Comparison of ENCODE assay signal across 13 cellular contexts in the genomic region with DNA sequence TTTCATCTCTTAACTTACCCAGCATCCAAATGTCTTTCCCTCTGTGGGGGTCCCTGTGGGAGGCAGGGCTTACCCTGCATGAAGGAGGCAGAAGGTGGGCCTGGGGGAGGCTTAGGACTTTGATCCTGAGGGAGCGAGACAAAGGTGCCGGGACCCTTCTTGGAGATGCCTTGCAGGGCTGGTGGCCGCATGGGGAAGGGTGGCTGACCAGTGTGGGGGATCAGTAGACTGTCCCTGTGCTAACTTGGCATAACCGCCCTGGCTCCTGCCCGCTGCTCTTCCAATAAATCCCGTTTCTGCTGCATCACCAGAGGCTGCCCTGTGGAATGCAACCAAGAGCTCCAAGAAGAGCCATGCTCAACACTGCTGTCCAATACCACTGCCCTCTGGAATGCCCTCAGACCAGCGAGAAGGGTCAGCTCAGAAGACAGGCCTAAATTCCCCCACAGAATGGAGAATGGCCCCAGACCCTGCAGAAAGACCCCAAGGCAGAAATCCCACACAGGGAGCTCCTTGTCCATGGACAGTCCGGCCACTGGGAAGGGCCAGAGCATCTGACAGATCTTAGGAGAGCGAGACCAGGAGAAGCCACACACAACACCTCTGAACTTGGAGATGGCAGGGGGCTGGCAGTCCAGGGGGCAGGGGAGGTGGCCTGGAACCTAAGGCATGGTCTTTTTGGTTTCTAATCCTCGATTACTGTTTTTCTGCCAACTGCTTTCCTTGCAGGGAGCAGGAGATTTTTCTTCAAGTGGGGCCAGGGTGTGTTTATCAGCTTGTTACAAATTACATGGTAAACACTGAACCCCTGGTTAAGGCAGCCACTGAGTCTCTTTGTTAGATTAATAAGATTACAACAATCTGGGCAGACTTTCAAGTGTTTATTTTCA. TPM values are rescaled to one million over a fixed set of nuclear protein-coding genes. Genes with fewer than 3 reads are reported as not detected.
DNase-seq lines count a peak whose midpoint lies in the region; ATAC-seq and TF ChIP-seq lines count a peak whose summit lies in the region.
"Had no signal": no experiment of that assay in that cellular context is flagged by ENCODE, and none has a peak within 500 bp of the region (broad histone marks: within the 10 kb centered on the region; RNA-seq: fewer than 3 reads in every experiment).

No MANE protein-coding gene starts in this region.

- no peak for DNase-seq in activated CD4-positive, alpha-beta T cell treated with anti-CD3 and anti-CD28 coated beads, Interleukin-2, amount 10 ng/mL, durations not matched to agents 7 days and 5 days
- DNase-seq in activated CD4-positive, alpha-beta T cell treated with anti-CD3 and anti-CD28 coated beads for 1 hour, result no peak
- DNase-seq in T-helper 17 cell (no peak), endodermal cell (peak; percentile 45), NCI-H1694 (lab: John Stamatoyannopoulos, UW) (no peak), GM19238 (ENCODE audit: insufficient read length, low spot score) (no peak)
- no peak for DNase-seq in stimulated activated naive CD8-positive, alpha-beta T cell treated with anti-CD3 and anti-CD28 coated beads, Interleukin-15, amount 100 ng/mL, for 72 hours
- DNase-seq: gastrocnemius medialis; NCI-H1417; stimulated activated naive B cell treated with anti-CD40 and anti-IgM and Interleukin-4, amounts not matched to agents 10 μg/mL and 1 μg/mL and 100 μg/mL, for 72 hours had no signal

- WGBS in endodermal cell (ENCODE audit: insufficient coverage in 1 of 2, insufficient read length in 1 of 2), 2 experiments, result 90 to 91% methylated on average over 6 to 10 of the region's 10 CpGs

- peaks cover 52% of the 10 kb centered on the region for H3K4me1 Mint-ChIP-seq in activated CD4-positive, alpha-beta T cell treated with anti-CD3 and anti-CD28 coated beads, Interleukin-2, amount 10 ng/mL, durations not matched to agents 7 days and 5 days
- H3K4me1 Mint-ChIP-seq in T-helper 17 cell, result peaks cover 30% of the 10 kb centered on the region
- H3K4me1 Mint-ChIP-seq in endodermal cell, result peaks cover 54% of the 10 kb centered on the region
- H3K4me1 Mint-ChIP-seq in stimulated activated naive CD8-positive, alpha-beta T cell treated with anti-CD3 and anti-CD28 coated beads, Interleukin-15, amount 100 ng/mL, for 72 hours, result peaks cover 87% of the 10 kb centered on the region

- H3K9me3 Mint-ChIP-seq in activated CD4-positive, alpha-beta T cell treated with anti-CD3 and anti-CD28 coated beads, Interleukin-2, amount 10 ng/mL, durations not matched to agents 7 days and 5 days, result no peaks in the 10 kb centered on the region
- H3K9me3 Mint-ChIP-seq in endodermal cell, result peaks cover 12% of the 10 kb centered on the region
- H3K9me3 Mint-ChIP-seq in stimulated activated naive CD8-positive, alpha-beta T cell treated with anti-CD3 and anti-CD28 coated beads, Interleukin-15, amount 100 ng/mL, for 72 hours, result no peaks in the 10 kb centered on the region
- H3K9me3 Mint-ChIP-seq: stimulated activated naive B cell treated with anti-CD40 and anti-IgM and Interleukin-4, amounts not matched to agents 10 μg/mL and 1 μg/mL and 100 μg/mL, for 72 hours had no signal

- CTCF ChIA-PET in activated CD4-positive, alpha-beta T cell treated with anti-CD3 and anti-CD28 coated beads, Interleukin-2, amount 10 ng/mL, durations not matched to agents 7 days and 5 days (lab: Charles Lee), result interaction anchor here (1.2 to 2.4 kb wide), 3 partner anchors 9 to 134 kb away, joined by 6 to 14 read pairs (median 8); no protein-coding TSS in a partner anchor

- H3K4me3 Mint-ChIP-seq in activated CD4-positive, alpha-beta T cell treated with anti-CD3 and anti-CD28 coated beads, Interleukin-2, amount 10 ng/mL, durations not matched to agents 7 days and 5 days, result no peak overlapping the region
- peak overlapping the region; percentile 59 for H3K4me3 Mint-ChIP-seq in T-helper 17 cell
- no peak overlapping the region for H3K4me3 Mint-ChIP-seq in endodermal cell
- peak overlapping the region; percentile 78 for H3K4me3 Mint-ChIP-seq in stimulated activated naive CD8-positive, alpha-beta T cell treated with anti-CD3 and anti-CD28 coated beads, Interleukin-15, amount 100 ng/mL, for 72 hours
- H3K4me3 Mint-ChIP-seq: stimulated activated naive B cell treated with anti-CD40 and anti-IgM and Interleukin-4, amounts not matched to agents 10 μg/mL and 1 μg/mL and 100 μg/mL, for 72 hours had no signal

- H3K36me3 ChIP-seq in endodermal cell (ENCODE audit: control insufficient read depth, insufficient read depth, low read length), result peaks cover 27% of the 10 kb centered on the region
- H3K36me3 ChIP-seq: gastrocnemius medialis had no signal

- H3K27me3 ChIP-seq in endodermal cell (ENCODE audit: control insufficient read depth, insufficient read depth, low read length, poor library complexity, severe bottlenecking), result no peaks in the 10 kb centered on the region

- no peaks in the 10 kb centered on the region for H3K27me3 Mint-ChIP-seq in activated CD4-positive, alpha-beta T cell treated with anti-CD3 and anti-CD28 coated beads, Interleukin-2, amount 10 ng/mL, durations not matched to agents 7 days and 5 days
- H3K27me3 Mint-ChIP-seq in T-helper 17 cell (no peaks in the 10 kb centered on the region), endodermal cell (ENCODE audit: insufficient read depth) (peaks cover 21% of the 10 kb centered on the region)
- no peaks in the 10 kb centered on the region for H3K27me3 Mint-ChIP-seq in stimulated activated naive CD8-positive, alpha-beta T cell treated with anti-CD3 and anti-CD28 coated beads, Interleukin-15, amount 100 ng/mL, for 72 hours

- H3K4me3 ChIP-seq in endodermal cell (ENCODE audit: low read length), result no peak overlapping the region
- H3K4me3 ChIP-seq: gastrocnemius medialis had no signal

- peak overlapping the region; percentile 99 for H3K27ac Mint-ChIP-seq in activated CD4-positive, alpha-beta T cell treated with anti-CD3 and anti-CD28 coated beads, Interleukin-2, amount 10 ng/mL, durations not matched to agents 7 days and 5 days
- H3K27ac Mint-ChIP-seq in T-helper 17 cell, result peak overlapping the region; percentile 95
- no peak overlapping the region for H3K27ac Mint-ChIP-seq in endodermal cell
- peak overlapping the region; percentile 93 to 96 for H3K27ac Mint-ChIP-seq in stimulated activated naive CD8-positive, alpha-beta T cell treated with anti-CD3 and anti-CD28 coated beads, Interleukin-15, amount 100 ng/mL, for 72 hours

- H3K9ac ChIP-seq in endodermal cell (ENCODE audit: extremely low read depth, low read length, poor library complexity, severe bottlenecking), result no peak overlapping the region

- ATAC-seq in T-helper 17 cell (no peak), esophagus mucosa (no peak)
- ATAC-seq in stimulated activated naive CD8-positive, alpha-beta T cell treated with anti-CD3 and anti-CD28 coated beads, Interleukin-15, amount 100 ng/mL, for 72 hours, result no peak
- ATAC-seq: gastrocnemius medialis had no signal

- no peak overlapping the region for H3K27ac ChIP-seq in endodermal cell (ENCODE audit: low read depth, low read length)
- H3K27ac ChIP-seq: gastrocnemius medialis had no signal

- POLR2A ChIA-PET in activated CD4-positive, alpha-beta T cell treated with anti-CD3 and anti-CD28 coated beads, Interleukin-2, amount 10 ng/mL, durations not matched to agents 7 days and 5 days (lab: Charles Lee), result no interaction called here

- no peak for TF ChIP-seq CTCF in endodermal cell (conservative IDR thresholded peaks at IDR 0.05)

- peaks cover 33% of the 10 kb centered on the region for H3K4me1 ChIP-seq in endodermal cell (ENCODE audit: control insufficient read depth, insufficient read depth, low read length)
- H3K4me1 ChIP-seq: gastrocnemius medialis had no signal

- H3K36me3 Mint-ChIP-seq in activated CD4-positive, alpha-beta T cell treated with anti-CD3 and anti-CD28 coated beads, Interleukin-2, amount 10 ng/mL, durations not matched to agents 7 days and 5 days (ENCODE audit: low read depth), result no peaks in the 10 kb centered on the region
- no peaks in the 10 kb centered on the region for H3K36me3 Mint-ChIP-seq in T-helper 17 cell (ENCODE audit: low read depth)
- H3K36me3 Mint-ChIP-seq in endodermal cell (ENCODE audit: low read depth), result no peaks in the 10 kb centered on the region
- H3K36me3 Mint-ChIP-seq: stimulated activated naive B cell treated with anti-CD40 and anti-IgM and Interleukin-4, amounts not matched to agents 10 μg/mL and 1 μg/mL and 100 μg/mL, for 72 hours had no signal

- no peaks in the 10 kb centered on the region for H3K9me3 ChIP-seq in T-helper 17 cell (ENCODE audit: control insufficient read depth, low read length, poor library complexity, severe bottlenecking)
- peaks cover 19% of the 10 kb centered on the region for H3K9me3 ChIP-seq in endodermal cell (ENCODE audit: control insufficient read depth, low read length)
- H3K9me3 ChIP-seq: gastrocnemius medialis had no signal

RNA-seq across cellular contexts. Expression of a gene that starts 46.7 kb away (rescaled TPM):
- under 1 TPM; 0.15 to 0.20 TPM for total RNA-seq in activated CD4-positive, alpha-beta T cell treated with anti-CD3 and anti-CD28 coated beads, Interleukin-2, amount 10 ng/mL, durations not matched to agents 7 days and 5 days
- total RNA-seq in T-helper 17 cell, result not detected
- total RNA-seq in endodermal cell, result not detected
- polyA plus RNA-seq in endodermal cell (2013, experiment 1 of 2), result not detected
- polyA plus RNA-seq in endodermal cell (2013, experiment 2 of 2), result not detected
- total RNA-seq in esophagus mucosa, result not detected
- total RNA-seq: dermis microvascular lymphatic vessel endothelial cell, gastrocnemius medialis, HT1080 had no signal

Comparison
In these comparisons a context has a peak if more than half of its experiments do, and no peak if none do; other contexts are left out.
1. H3K4me3 Mint-ChIP-seq: peak in T-helper 17 cell (single experiment) and stimulated activated naive CD8-positive, alpha-beta T cell treated with anti-CD3 and anti-CD28 coated beads, Interleukin-15, amount 100 ng/mL, for 72 hours (2 of 2); none in activated CD4-positive, alpha-beta T cell treated with anti-CD3 and anti-CD28 coated beads, Interleukin-2, amount 10 ng/mL, durations not matched to agents 7 days and 5 days (single experiment) and endodermal cell (single experiment).